Comparison of ENCODE assay signal across 11 cellular contexts in genomic region chr16:72677662-72678447, GRCh38.
DNase-seq lines count a peak whose midpoint lies in the region; ATAC-seq, FAIRE-seq and TF ChIP-seq lines count a peak whose summit lies in the region.
"Had no signal": no experiment of that assay in that cellular context is flagged by ENCODE, and none has a peak within 500 bp of the region (broad histone marks: within the 10 kb centered on the region; RNA-seq: fewer than 3 reads in every experiment).

No MANE protein-coding gene starts in this region.

- POLR2A ChIA-PET in HepG2 (lab: Yijun Ruan, JAX): no interaction called here

- H3K36me3 ChIP-seq in mammary epithelial cell (ENCODE audit: insufficient read depth, low read length) (no peaks in the 10 kb centered on the region), HepG2 (replicated peaks in 1 of 2; ENCODE audit: control insufficient read depth in 1 of 2, insufficient read depth in 2 of 2, low read length in 2 of 2) (no peaks in the 10 kb centered on the region)
- H3K36me3 ChIP-seq: Peyer's patch had no signal

- no peak overlapping the region for H2AFZ ChIP-seq in mammary epithelial cell (ENCODE audit: low read depth, low read length)
- H2AFZ ChIP-seq in HepG2 (ENCODE audit: low read length): no peak overlapping the region

- H3K79me2 ChIP-seq in mammary epithelial cell (ENCODE audit: insufficient read depth, low read length) (no peaks in the 10 kb centered on the region), HepG2 (ENCODE audit: insufficient read depth, low read length) (no peaks in the 10 kb centered on the region)

- intact Hi-C loops in mammary epithelial cell (cut with micrococcal nuclease): no loop called here
- intact Hi-C loops in HepG2 (cut with micrococcal nuclease; ENCODE audit: unreplicated experiment): no loop called here

- no peak for TF ChIP-seq RAD21 in HepG2 (CRISPR knock-in tag; IDR thresholded peaks at IDR 0.05)

- BruUV-seq in mammary epithelial cell (replicated peaks; lab: Mats Ljungman, UMichigan) (no TSS peak), HepG2 (replicated peaks; lab: Mats Ljungman, UMichigan) (no TSS peak)

- H3K27ac ChIP-seq in mammary epithelial cell (ENCODE audit: insufficient read depth, low read depth, low read length) (no peak overlapping the region), HepG2 (ENCODE audit: extremely low read length, insufficient read depth, low read length) (peak overlapping the region; percentile 30)
- H3K27ac ChIP-seq: Peyer's patch had no signal

- no peak for TF ChIP-seq POLR2A in HepG2 (IDR thresholded peaks at IDR 0.05; ENCODE audit: insufficient read depth in 1 of 2, low read depth in 2 of 2, low read length in 2 of 2)

- no peaks in the 10 kb centered on the region for H4K20me1 ChIP-seq in mammary epithelial cell (ENCODE audit: insufficient read depth, low read length)
- no peaks in the 10 kb centered on the region for H4K20me1 ChIP-seq in HepG2 (ENCODE audit: insufficient read depth, low read length)

- H3K27me3 ChIP-seq in mammary epithelial cell (ENCODE audit: insufficient read depth, low read length) (no peaks in the 10 kb centered on the region), HepG2 (ENCODE audit: control insufficient read depth in 1 of 2, insufficient read depth in 2 of 2, low read length in 2 of 2) (no peaks in the 10 kb centered on the region)
- H3K27me3 ChIP-seq: Peyer's patch had no signal

- H3K4me1 ChIP-seq in mammary epithelial cell (ENCODE audit: insufficient read depth, low read length) (no peaks in the 10 kb centered on the region), HepG2 (ENCODE audit: insufficient read depth, low read length) (peaks cover 14% of the 10 kb centered on the region)
- H3K4me1 ChIP-seq: Peyer's patch had no signal

- TF ChIP-seq EP300 in HepG2 (IDR thresholded peaks at IDR 0.05; ENCODE audit: low read depth in 2 of 2, low read length in 2 of 2): peak; percentile 72 to 80
- TF ChIP-seq EP300 in HepG2 (CRISPR knock-in tag; IDR thresholded peaks at IDR 0.05; ENCODE audit: borderline replicate concordance): peak; percentile 67

- H3K4me3 ChIP-seq in mammary epithelial cell (replicated peaks in 1 of 3; ENCODE audit: insufficient read depth in 1 of 3, low read depth in 2 of 3, low read length in 3 of 3) (no peak overlapping the region), HepG2 (replicated peaks in 1 of 3; ENCODE audit: insufficient read depth in 1 of 3, low read depth in 2 of 3, low read length in 3 of 3) (no peak overlapping the region; a peak in 1 of 6 replicates)
- H3K4me3 ChIP-seq: Peyer's patch had no signal

- CTCF ChIA-PET in mammary epithelial cell (lab: Charles Lee; ENCODE audit: low non-redundant PET): no interaction called here
- CTCF ChIA-PET in HepG2 (lab: Yijun Ruan, JAX; ENCODE audit: low intra/inter-chr PET ratio, low total read pairs): no interaction called here

- ATAC-seq in HepG2 (peak; percentile 96), GM21367 (IDR thresholded peaks at IDR 0.05; ENCODE audit: unreplicated experiment) (no peak)

- in situ Hi-C loops in mammary epithelial cell (cut with MboI; ENCODE audit: low sequenced_read_pairs in 2 of 2) (no loop called here), HepG2 (cut with HindIII; ENCODE audit: extremely low pct_ligation_motif_present, low pct_unique_long_range_greater_than_20kb) (no loop called here)

- H3K9ac ChIP-seq in mammary epithelial cell (ENCODE audit: insufficient read depth, low read length) (no peak overlapping the region), HepG2 (ENCODE audit: insufficient read depth, low read depth, low read length) (no peak overlapping the region)

- peak; percentile 48 for FAIRE-seq in HepG2 (lab: Jason Lieb, UNC)

- no peak overlapping the region for H3K4me2 ChIP-seq in mammary epithelial cell (ENCODE audit: insufficient read depth, low read depth, low read length)
- H3K4me2 ChIP-seq in HepG2 (ENCODE audit: low read depth, low read length): peak overlapping the region; percentile 33

- TF ChIP-seq CTCF in mammary epithelial cell (conservative IDR thresholded peaks at IDR 0.05 in 1 of 2, IDR thresholded peaks at IDR 0.05 in 1 of 2; ENCODE audit: extremely low read depth in 1 of 2, insufficient read depth in 1 of 2, low read depth in 1 of 2, low read length in 2 of 2) (no peak), HepG2 (CRISPR knock-in tag; IDR thresholded peaks at IDR 0.05) (no peak)

- no peaks in the 10 kb centered on the region for H3K9me3 ChIP-seq in mammary epithelial cell (replicated peaks; ENCODE audit: insufficient read depth, low read length)
- H3K9me3 ChIP-seq in HepG2 (ENCODE audit: low read length): peaks cover 8% of the 10 kb centered on the region

- DNase-seq in AG08396 (ENCODE audit: low spot score) (peak; percentile 36), HS-5 (ENCODE audit: low read depth) (peak; percentile 45), mammary epithelial cell (peak; percentile 46), HepG2 (ENCODE audit: low spot score) (peak; percentile 87), Kasumi-1 (lab: John Stamatoyannopoulos, UW) (no peak), NCI-H82 (lab: John Stamatoyannopoulos, UW) (no peak), UCSD-AML1 (lab: John Stamatoyannopoulos, UW; ENCODE audit: unreplicated experiment) (no peak)
- DNase-seq: NCI-H1417, NCI-H510A treated with DMSO at 0.1 percent for 48 hours, Peyer's patch had no signal

- dilution Hi-C loops in mammary epithelial cell (cut with HindIII; ENCODE audit: low sequenced_read_pairs): no loop called here

- 95% methylated on average over 2 of the region's 2 CpGs for WGBS in mammary epithelial cell (ENCODE audit: low coverage, missing lambda C conversion rate)
- 41% methylated on average over 2 of the region's 2 CpGs for WGBS in HepG2 (ENCODE audit: low lambda C conversion rate)

TF ChIP-seq in HepG2, 621 proteins besides CTCF, POLR2A, EP300 and RAD21 (continues in another document):
- TF ChIP-seq GTF3A (CRISPR knock-in tag; conservative IDR thresholded peaks at IDR 0.05) (no peak), ATF7 (IDR thresholded peaks at IDR 0.05) (peak; percentile 96), ATF7 (CRISPR knock-in tag; IDR thresholded peaks at IDR 0.05) (no peak), ZNF546 (CRISPR knock-in tag; conservative IDR thresholded peaks at IDR 0.05) (no peak), DPF2 (CRISPR knock-in tag; IDR thresholded peaks at IDR 0.05; ENCODE audit: borderline replicate concordance, low read depth) (peak; percentile 58), EHMT2 (IDR thresholded peaks at IDR 0.05; ENCODE audit: borderline replicate concordance, low read depth, low read length) (0 out of 2 replicates have a peak, but pooled peaks have one; percentile 21), ZNF543 (CRISPR knock-in tag; IDR thresholded peaks at IDR 0.05) (0 out of 2 replicates have a peak, but pooled peaks have one; percentile 59), ZNF646 (CRISPR knock-in tag; IDR thresholded peaks at IDR 0.05) (peak; percentile 94), ZFYVE20 (CRISPR knock-in tag; IDR thresholded peaks at IDR 0.05; ENCODE audit: borderline replicate concordance, low read depth) (no peak), IKZF5 (CRISPR knock-in tag; IDR thresholded peaks at IDR 0.05) (peak; percentile 21; the same call in 1 of the 2 replicates), ZNF326 (CRISPR knock-in tag; IDR thresholded peaks at IDR 0.05; ENCODE audit: borderline replicate concordance) (no peak)

Comparison
In these comparisons a context has a peak if more than half of its experiments do, and no peak if none do; other contexts are left out.
1. DNase-seq: peak in AG08396 (single experiment), HS-5 (single experiment), mammary epithelial cell (single experiment) and HepG2 (single experiment); none in Kasumi-1 (0 of 2), NCI-H82 (single experiment) and UCSD-AML1 (single experiment).